In the genomic region with DNA sequence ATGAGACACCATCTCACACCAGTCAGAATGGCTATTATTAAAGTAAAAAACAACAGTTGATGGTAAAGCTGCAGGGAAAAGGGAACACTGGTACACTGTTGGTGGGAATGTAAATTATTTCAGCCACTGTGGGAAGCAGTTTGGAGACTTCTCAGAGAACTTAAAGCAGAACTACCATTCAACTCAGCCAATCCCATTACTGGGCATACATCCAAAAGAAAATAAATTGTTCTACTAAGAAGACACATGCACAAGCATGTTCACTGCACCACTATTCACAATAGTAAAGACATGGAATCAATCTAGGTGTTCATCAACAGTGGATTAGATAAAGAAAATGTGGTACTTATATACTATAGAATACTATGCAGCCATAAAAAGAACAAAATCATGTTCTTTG, we compare ENCODE assay signal across 19 cellular contexts.
DNase-seq lines count a peak whose midpoint lies in the region; ATAC-seq and TF ChIP-seq lines count a peak whose summit lies in the region.
"Had no signal": no experiment of that assay in that cellular context is flagged by ENCODE, and none has a peak within 500 bp of the region (broad histone marks: within the 10 kb centered on the region; RNA-seq: fewer than 3 reads in every experiment).

No MANE protein-coding gene starts in this region.

- H2AFZ ChIP-seq in GM23338 (no peak overlapping the region), PC-9 (no peak overlapping the region), neural progenitor cell (replicated peaks) (no peak overlapping the region)

- no peak for DNase-seq in GM23338 (ENCODE audit: low spot score)
- no peak for DNase-seq in PC-9
- DNase-seq in choroid plexus epithelial cell (ENCODE audit: low read depth): peak; percentile 31
- DNase-seq in neural progenitor cell (ENCODE audit: low spot score): no peak
- DNase-seq in C1 segment of cervical spinal cord (lab: John Stamatoyannopoulos, UW): no peak
- no peak for DNase-seq in stimulated activated CD4-positive, alpha-beta T cell treated with anti-CD3 and anti-CD28 coated beads, Interleukin-15, amount 100 ng/mL, for 24 hours
- no peak for DNase-seq in left cardiac atrium
- DNase-seq: activated CD4-positive, alpha-beta T cell treated with anti-CD3 and anti-CD28 coated beads, Interleukin-2, amount 50 U/mL, for 1 hour; activated CD8-positive, alpha-beta memory T cell treated with anti-CD3 and anti-CD28 coated beads, Interleukin-2, amount 50 U/mL, for 48 hours; activated effector memory CD4-positive, alpha-beta T cell treated with Interleukin-2 at 50 U/mL for 16 hours; Caco-2; NCI-H1092 treated with DMSO at 0.1 percent for 48 hours; NCI-H2029 treated with DMSO at 0.1 percent for 48 hours; stimulated activated CD4-positive, alpha-beta T cell treated with anti-CD3 and anti-CD28 coated beads, Interleukin-1b, Interleukin-23, amount 100 ng/mL, for 48 hours; T-helper 1 cell had no signal

- no peaks in the 10 kb centered on the region for H3K79me2 ChIP-seq in GM23338 (replicated peaks; ENCODE audit: insufficient read depth)
- H3K79me2 ChIP-seq in PC-9 (ENCODE audit: low read depth): no peaks in the 10 kb centered on the region
- no peaks in the 10 kb centered on the region for H3K79me2 ChIP-seq in neural progenitor cell (ENCODE audit: low read depth)

- H3F3A ChIP-seq in GM23338 (replicated peaks; ENCODE audit: low read depth): no peaks in the 10 kb centered on the region
- H3F3A ChIP-seq in PC-9 (ENCODE audit: insufficient read depth, low read depth): no peaks in the 10 kb centered on the region
- H3F3A ChIP-seq in neural progenitor cell (ENCODE audit: low read depth): no peaks in the 10 kb centered on the region

- H3K36me3 ChIP-seq in GM23338 (ENCODE audit: insufficient read depth) (no peaks in the 10 kb centered on the region), PC-9 (ENCODE audit: low read depth) (no peaks in the 10 kb centered on the region), neural progenitor cell (no peaks in the 10 kb centered on the region)
- H3K36me3 ChIP-seq: prostate gland had no signal

- no peaks in the 10 kb centered on the region for H3K4me1 Mint-ChIP-seq in GM23338
- peaks cover 4% of the 10 kb centered on the region for H3K4me1 Mint-ChIP-seq in neural progenitor cell

- H3K27me3 ChIP-seq in GM23338 (ENCODE audit: insufficient read depth): no peaks in the 10 kb centered on the region
- H3K27me3 ChIP-seq in PC-9 (ENCODE audit: insufficient read depth, low read depth): no peaks in the 10 kb centered on the region
- no peaks in the 10 kb centered on the region for H3K27me3 ChIP-seq in neural progenitor cell

- H3K4me1 ChIP-seq in GM23338 (ENCODE audit: insufficient read depth) (no peaks in the 10 kb centered on the region), PC-9 (replicated peaks; ENCODE audit: insufficient read depth) (peaks cover 5% of the 10 kb centered on the region), neural progenitor cell (no peaks in the 10 kb centered on the region)
- H3K4me1 ChIP-seq: Caco-2, prostate gland had no signal

- H3K4me3 ChIP-seq in GM23338 (peak overlapping the region; percentile 53; the same call in 1 of the 2 replicates), PC-9 (peak overlapping the region; percentile 38; the same call in 1 of the 2 replicates), choroid plexus epithelial cell (ENCODE audit: low read depth, low read length) (no peak overlapping the region), neural progenitor cell (no peak overlapping the region)
- H3K4me3 ChIP-seq: prostate gland had no signal

- H3K27ac Mint-ChIP-seq in GM23338 (no peak overlapping the region), neural progenitor cell (no peak overlapping the region)
- H3K27ac Mint-ChIP-seq: dendritic cell treated with granulocyte-macrophage colony-stimulating factor and Interleukin-4, amounts not matched to agents 40 ng/mL and 50 ng/mL, for 4 days; stimulated activated effector memory CD8-positive, alpha-beta T cell treated with anti-CD3 and anti-CD28 coated beads, Interleukin-12 subunit alpha, Interleukin-12 subunit beta, amount 100 ng/mL, for 72 hours had no signal

- no peak for TF ChIP-seq CTCF in GM23338 (conservative IDR thresholded peaks at IDR 0.05; ENCODE audit: low read depth in 2 of 2)
- no peak for TF ChIP-seq CTCF in PC-9 (conservative IDR thresholded peaks at IDR 0.05)
- no peak for TF ChIP-seq CTCF in choroid plexus epithelial cell (conservative IDR thresholded peaks at IDR 0.05; ENCODE audit: low read depth, low read length)
- TF ChIP-seq CTCF in neural progenitor cell (IDR thresholded peaks at IDR 0.05): no peak

- H3K4me3 Mint-ChIP-seq in GM23338 (peak overlapping the region; percentile 71), neural progenitor cell (peak overlapping the region; percentile 76)
- H3K4me3 Mint-ChIP-seq: dendritic cell treated with granulocyte-macrophage colony-stimulating factor and Interleukin-4, amounts not matched to agents 40 ng/mL and 50 ng/mL, for 4 days; stimulated activated effector memory CD8-positive, alpha-beta T cell treated with anti-CD3 and anti-CD28 coated beads, Interleukin-12 subunit alpha, Interleukin-12 subunit beta, amount 100 ng/mL, for 72 hours had no signal

- no TSS peak for BruUV-seq in PC-9 (replicated peaks; lab: Mats Ljungman, UMichigan)

- H3K9me2 ChIP-seq in GM23338 (ENCODE audit: insufficient read depth): no peaks in the 10 kb centered on the region
- no peaks in the 10 kb centered on the region for H3K9me2 ChIP-seq in PC-9 (ENCODE audit: insufficient read depth)

- H3K27me3 Mint-ChIP-seq in GM23338 (ENCODE audit: insufficient read depth, low read depth, poor library complexity) (no peaks in the 10 kb centered on the region), neural progenitor cell (ENCODE audit: insufficient read depth, low read depth) (no peaks in the 10 kb centered on the region)
- H3K27me3 Mint-ChIP-seq: dendritic cell treated with granulocyte-macrophage colony-stimulating factor and Interleukin-4, amounts not matched to agents 40 ng/mL and 50 ng/mL, for 4 days had no signal

- H3K36me3 Mint-ChIP-seq in GM23338 (ENCODE audit: low read depth): no peaks in the 10 kb centered on the region
- H3K36me3 Mint-ChIP-seq in neural progenitor cell: no peaks in the 10 kb centered on the region
- H3K36me3 Mint-ChIP-seq: stimulated activated effector memory CD8-positive, alpha-beta T cell treated with anti-CD3 and anti-CD28 coated beads, Interleukin-12 subunit alpha, Interleukin-12 subunit beta, amount 100 ng/mL, for 72 hours had no signal

- no peak overlapping the region for H3K9ac ChIP-seq in neural progenitor cell

- H3K9me3 ChIP-seq in PC-9 (ENCODE audit: insufficient read depth, low read depth) (no peaks in the 10 kb centered on the region), neural progenitor cell (ENCODE audit: low read depth) (no peaks in the 10 kb centered on the region)
- H3K9me3 ChIP-seq: Caco-2, prostate gland had no signal

- H4K20me1 ChIP-seq in GM23338 (replicated peaks; ENCODE audit: insufficient read depth) (no peaks in the 10 kb centered on the region), PC-9 (ENCODE audit: insufficient read depth) (no peaks in the 10 kb centered on the region), neural progenitor cell (ENCODE audit: low read depth) (no peaks in the 10 kb centered on the region)

- H3K27ac ChIP-seq in GM23338 (ENCODE audit: low read depth) (no peak overlapping the region), PC-9 (no peak overlapping the region), neural progenitor cell (no peak overlapping the region)
- H3K27ac ChIP-seq: prostate gland had no signal

- H3K9me3 Mint-ChIP-seq in GM23338 (peaks cover 2% of the 10 kb centered on the region; the same call in 1 of the 3 replicates), neural progenitor cell (peaks cover 2% of the 10 kb centered on the region)
- H3K9me3 Mint-ChIP-seq: dendritic cell treated with granulocyte-macrophage colony-stimulating factor and Interleukin-4, amounts not matched to agents 40 ng/mL and 50 ng/mL, for 4 days; stimulated activated effector memory CD8-positive, alpha-beta T cell treated with anti-CD3 and anti-CD28 coated beads, Interleukin-12 subunit alpha, Interleukin-12 subunit beta, amount 100 ng/mL, for 72 hours had no signal

- H3K4me2 ChIP-seq in GM23338 (0 out of 2 replicates have a peak overlapping the region, but pooled peaks have one; percentile 49), PC-9 (peak overlapping the region; percentile 59), neural progenitor cell (no peak overlapping the region)

- ATAC-seq in GM23338 (no peak), left cardiac atrium (no peak)
- ATAC-seq: left lobe of liver; stimulated activated effector memory CD8-positive, alpha-beta T cell treated with anti-CD3 and anti-CD28 coated beads, Interleukin-12 subunit alpha, Interleukin-12 subunit beta, amount 100 ng/mL, for 72 hours had no signal

- intact Hi-C loops in PC-9 (cut with micrococcal nuclease; ENCODE audit: unreplicated experiment): no loop called here
- intact Hi-C loops in left cardiac atrium (cut with DNase I): loop anchor here (10.0 kb wide), 3 partner anchors 175 to 745 kb away; a partner anchor contains a TSS

- POLR2A ChIA-PET in PC-9 (lab: Charles Lee; ENCODE audit: unreplicated experiment): no interaction called here

- CTCF ChIA-PET in PC-9 (lab: Charles Lee): no interaction called here

TF ChIP-seq in GM23338, 12 proteins besides CTCF, POLR2A, EP300 and RAD21 (continues in another document):
- no peak for TF ChIP-seq POLR2AphosphoS5 (IDR thresholded peaks at IDR 0.05; ENCODE audit: low read depth)
- no peak for TF ChIP-seq EZH2 (IDR thresholded peaks at IDR 0.05; ENCODE audit: low read depth, unreplicated experiment)
- TF ChIP-seq STAT1 (IDR thresholded peaks at IDR 0.05; ENCODE audit: unreplicated experiment): no peak
- TF ChIP-seq NANOG (IDR thresholded peaks at IDR 0.05; ENCODE audit: borderline replicate concordance): no peak
- TF ChIP-seq ZNF114 (CRISPR knock-in tag; IDR thresholded peaks at IDR 0.05): no peak
- TF ChIP-seq, protein P1, sequence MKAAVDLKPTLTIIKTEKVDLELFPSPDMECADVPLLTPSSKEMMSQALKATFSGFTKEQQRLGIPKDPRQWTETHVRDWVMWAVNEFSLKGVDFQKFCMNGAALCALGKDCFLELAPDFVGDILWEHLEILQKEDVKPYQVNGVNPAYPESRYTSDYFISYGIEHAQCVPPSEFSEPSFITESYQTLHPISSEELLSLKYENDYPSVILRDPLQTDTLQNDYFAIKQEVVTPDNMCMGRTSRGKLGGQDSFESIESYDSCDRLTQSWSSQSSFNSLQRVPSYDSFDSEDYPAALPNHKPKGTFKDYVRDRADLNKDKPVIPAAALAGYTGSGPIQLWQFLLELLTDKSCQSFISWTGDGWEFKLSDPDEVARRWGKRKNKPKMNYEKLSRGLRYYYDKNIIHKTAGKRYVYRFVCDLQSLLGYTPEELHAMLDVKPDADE (IDR thresholded peaks at IDR 0.05): no peak
- no peak for TF ChIP-seq ZNF331 (CRISPR knock-in tag; IDR thresholded peaks at IDR 0.05; ENCODE audit: low read depth)

Comparison
In these comparisons a context has a peak if more than half of its experiments do, and no peak if none do; other contexts are left out.
1. H3K4me3 ChIP-seq: peak in GM23338 (single experiment) and PC-9 (single experiment); none in choroid plexus epithelial cell (single experiment) and neural progenitor cell (single experiment).